9 cellular contexts compared by ENCODE assay signal in genomic region chr19:17757125-17757524, GRCh38. TPM values are rescaled to one million over a fixed set of nuclear protein-coding genes. Genes with fewer than 3 reads are reported as not detected.
A peak's percentile ranks its signal among the peaks of the same experiment; 100 is the strongest.
DNase-seq lines count a peak whose midpoint lies in the region; ATAC-seq and TF ChIP-seq lines count a peak whose summit lies in the region.
"Had no signal": no experiment of that assay in that cellular context is flagged by ENCODE, and none has a peak within 500 bp of the region (broad histone marks: within the 10 kb centered on the region; RNA-seq: fewer than 3 reads in every experiment).

No MANE protein-coding gene starts in this region.

- CTCF ChIA-PET in mammary epithelial cell (lab: Charles Lee; ENCODE audit: low non-redundant PET) = no interaction called here

- peak overlapping the region; percentile 10 for H3K4me2 ChIP-seq in mammary epithelial cell (ENCODE audit: insufficient read depth, low read depth, low read length)

- H3K9ac ChIP-seq in mammary epithelial cell (ENCODE audit: insufficient read depth, low read length) = no peak overlapping the region

- H2AFZ ChIP-seq in mammary epithelial cell (ENCODE audit: low read depth, low read length) = no peak overlapping the region

- intact Hi-C loops in mammary epithelial cell (cut with micrococcal nuclease) = no loop called here
- intact Hi-C loops in vagina (cut with DNase I) = no loop called here
- intact Hi-C loops in posterior vena cava (cut with DNase I) = no loop called here

- peaks cover 17% of the 10 kb centered on the region for H3K4me1 ChIP-seq in mammary epithelial cell (ENCODE audit: insufficient read depth, low read length)
- peaks cover 7% of the 10 kb centered on the region for H3K4me1 ChIP-seq in vagina

- no peaks in the 10 kb centered on the region for H3K9me3 ChIP-seq in mammary epithelial cell (replicated peaks; ENCODE audit: insufficient read depth, low read length)
- H3K9me3 ChIP-seq in vagina = no peaks in the 10 kb centered on the region

- no peak for TF ChIP-seq CTCF in mammary epithelial cell (conservative IDR thresholded peaks at IDR 0.05 in 1 of 2, IDR thresholded peaks at IDR 0.05 in 1 of 2; ENCODE audit: extremely low read depth in 1 of 2, insufficient read depth in 1 of 2, low read depth in 1 of 2, low read length in 2 of 2)
- no peak for TF ChIP-seq CTCF in vagina (IDR thresholded peaks at IDR 0.05)

- no TSS peak for BruUV-seq in mammary epithelial cell (replicated peaks; lab: Mats Ljungman, UMichigan)

- H3K27ac ChIP-seq in mammary epithelial cell (ENCODE audit: insufficient read depth, low read depth, low read length) (no peak overlapping the region), vagina (no peak overlapping the region)

- in situ Hi-C loops in mammary epithelial cell (cut with MboI; ENCODE audit: low sequenced_read_pairs in 2 of 2) = no loop called here

- no peaks in the 10 kb centered on the region for H4K20me1 ChIP-seq in mammary epithelial cell (ENCODE audit: insufficient read depth, low read length)

- no peak for TF ChIP-seq POLR2A in vagina (IDR thresholded peaks at IDR 0.05)

- no peaks in the 10 kb centered on the region for H3K36me3 ChIP-seq in mammary epithelial cell (ENCODE audit: insufficient read depth, low read length)
- H3K36me3 ChIP-seq in vagina = no peaks in the 10 kb centered on the region

- dilution Hi-C loops in mammary epithelial cell (cut with HindIII; ENCODE audit: low sequenced_read_pairs) = no loop called here

- 0% methylated on average over 5 of the region's 9 CpGs for WGBS in mammary epithelial cell (ENCODE audit: low coverage, missing lambda C conversion rate)

- no peaks in the 10 kb centered on the region for H3K79me2 ChIP-seq in mammary epithelial cell (ENCODE audit: insufficient read depth, low read length)

- DNase-seq in Ammon's horn (ENCODE audit: low spot score) (peak; percentile 95), NCI-H1105 (lab: John Stamatoyannopoulos, UW) (peak; percentile 79), mammary epithelial cell (peak; percentile 59), medulla oblongata (ENCODE audit: extremely low spot score) (peak; percentile 95), NCI-H1417 treated with DMSO at 0.1 percent for 48 hours (lab: John Stamatoyannopoulos, UW) (no peak), vagina (ENCODE audit: extremely low spot score in 2 of 2) (no peak), posterior vena cava (ENCODE audit: low spot score) (no peak)
- DNase-seq: activated CD4-positive, alpha-beta T cell treated with anti-CD3 and anti-CD28 coated beads for 1 hour had no signal

- H3K4me3 ChIP-seq in mammary epithelial cell (replicated peaks in 1 of 3; ENCODE audit: insufficient read depth in 1 of 3, low read depth in 2 of 3, low read length in 3 of 3) = no peak overlapping the region
- H3K4me3 ChIP-seq in vagina = no peak overlapping the region

- H3K27me3 ChIP-seq in mammary epithelial cell (ENCODE audit: insufficient read depth, low read length) (no peaks in the 10 kb centered on the region), vagina (no peaks in the 10 kb centered on the region)

- no peak for ATAC-seq in HG02678 (IDR thresholded peaks at IDR 0.05; ENCODE audit: unreplicated experiment)

RNA-seq across cellular contexts. Expression of gene FCHO1, which starts 5.8 kb away (rescaled TPM):
- 1 to 10 TPM; 1.7 to 2.8 TPM for total RNA-seq in mammary epithelial cell
- 0.22 TPM for polyA plus RNA-seq in mammary epithelial cell
- 4.6 TPM for polyA minus RNA-seq in mammary epithelial cell
- total RNA-seq in vagina = 12.3 TPM
- total RNA-seq in posterior vena cava = 1 to 10 TPM; 2.0 to 2.1 TPM

RNA-seq across cellular contexts. Expression of gene B3GNT3, which starts 37.8 kb away (rescaled TPM):
- total RNA-seq in mammary epithelial cell (10 to 100 TPM in 1 of 2 donors, 1 to 10 TPM in 1; 2.3 to 18.6 TPM), vagina (1.5 TPM), posterior vena cava (under 1 TPM in 1 of 2 donors, not detected in 1; 0.28 TPM)
- polyA plus RNA-seq in mammary epithelial cell = 7.5 TPM
- polyA minus RNA-seq in mammary epithelial cell = 11.2 TPM

RNA-seq across cellular contexts. Expression of gene MAP1S, which starts 37.8 kb away (rescaled TPM):
- total RNA-seq in mammary epithelial cell (10 to 100 TPM; 15.3 to 50.5 TPM), vagina (30.2 TPM), posterior vena cava (10 to 100 TPM; 50.8 to 57.0 TPM)
- polyA plus RNA-seq in mammary epithelial cell = 14.0 TPM
- polyA minus RNA-seq in mammary epithelial cell = 106 TPM

Comparison
In these comparisons a context has a peak if more than half of its experiments do, and no peak if none do; other contexts are left out.
1. DNase-seq: peak in Ammon's horn (single experiment), NCI-H1105 (single experiment), mammary epithelial cell (single experiment) and medulla oblongata (single experiment); none in NCI-H1417 treated with DMSO at 0.1 percent for 48 hours (single experiment), vagina (0 of 2) and posterior vena cava (single experiment).